In genomic region chr11:32090774-32091370, GRCh38 we compare ENCODE assay signal across 8 cellular contexts. TPM values are rescaled to one million over a fixed set of nuclear protein-coding genes. Genes with fewer than 3 reads are reported as not detected.
DNase-seq lines count a peak whose midpoint lies in the region; ATAC-seq and TF ChIP-seq lines count a peak whose summit lies in the region.

TSS of gene RCN1 (plus strand) at chr11:32091074. CDS start at chr11:32091197, 123 bp downstream.

- H3K27me3 Mint-ChIP-seq in stimulated activated naive B cell treated with anti-CD40 and anti-IgM and Interleukin-4, amounts not matched to agents 10 μg/mL and 1 μg/mL and 100 μg/mL, for 72 hours, result peaks cover 0 to 12% of the 10 kb centered on the region in 2 donors

- ATAC-seq in GM18867 (IDR thresholded peaks at IDR 0.05; ENCODE audit: unreplicated experiment) (peak; percentile 59), HG03095 (IDR thresholded peaks at IDR 0.05; ENCODE audit: unreplicated experiment) (peak; percentile 54), mucosa of descending colon (peak; percentile 87)
- ATAC-seq in stimulated activated naive B cell treated with anti-CD40 and anti-IgM and Interleukin-4, amounts not matched to agents 10 μg/mL and 1 μg/mL and 100 μg/mL, for 72 hours (replicated peaks), result peak; percentile 61 to 71

- no peaks in the 10 kb centered on the region for H3K9me3 ChIP-seq in mucosa of descending colon

- DNase-seq in AG09319 (ENCODE audit: extremely low read depth, low read depth), result peak; percentile 70
- peak; percentile 95 for DNase-seq in NCI-H69 (lab: John Stamatoyannopoulos, UW)
- peak; percentile 50 for DNase-seq in activated T-cell treated with anti-CD3 and anti-CD28 coated beads for 48 hours (ENCODE audit: low read depth)
- peak; percentile 70 to 75 for DNase-seq in erythroblast (lab: John Stamatoyannopoulos, UW)
- DNase-seq in mucosa of descending colon, result peak; percentile 56 to 79 (median 70)
- peak; percentile 44 for DNase-seq in stimulated activated naive B cell treated with anti-CD40 and anti-IgM and Interleukin-4, amounts not matched to agents 10 μg/mL and 1 μg/mL and 100 μg/mL, for 72 hours

- peaks cover 30 to 35% of the 10 kb centered on the region in 2 donors for H3K4me1 Mint-ChIP-seq in stimulated activated naive B cell treated with anti-CD40 and anti-IgM and Interleukin-4, amounts not matched to agents 10 μg/mL and 1 μg/mL and 100 μg/mL, for 72 hours

- H3K4me3 ChIP-seq in mucosa of descending colon, result peak within 1 kb of the TSS; percentile 51

- H3K36me3 ChIP-seq in mucosa of descending colon (ENCODE audit: low read depth), result no peaks in the 10 kb centered on the region

- H3K9me3 Mint-ChIP-seq in stimulated activated naive B cell treated with anti-CD40 and anti-IgM and Interleukin-4, amounts not matched to agents 10 μg/mL and 1 μg/mL and 100 μg/mL, for 72 hours, result no peaks in the 10 kb centered on the region

- H3K4me3 Mint-ChIP-seq in stimulated activated naive B cell treated with anti-CD40 and anti-IgM and Interleukin-4, amounts not matched to agents 10 μg/mL and 1 μg/mL and 100 μg/mL, for 72 hours, result peak within 1 kb of the TSS; percentile 91

- H3K4me1 ChIP-seq in mucosa of descending colon (ENCODE audit: low read depth), result peaks cover 4% of the 10 kb centered on the region

- H3K27ac Mint-ChIP-seq in stimulated activated naive B cell treated with anti-CD40 and anti-IgM and Interleukin-4, amounts not matched to agents 10 μg/mL and 1 μg/mL and 100 μg/mL, for 72 hours, result peak within 1 kb of the TSS; percentile 93

- TF ChIP-seq CTCF in AG09319 (IDR thresholded peaks at IDR 0.05; ENCODE audit: low read depth, low read length) (no peak), mucosa of descending colon (IDR thresholded peaks at IDR 0.05) (no peak)

- no peak for TF ChIP-seq POLR2A in erythroblast (IDR thresholded peaks at IDR 0.05; ENCODE audit: low read length)

- peaks cover 7 to 21% of the 10 kb centered on the region in 2 donors for H3K36me3 Mint-ChIP-seq in stimulated activated naive B cell treated with anti-CD40 and anti-IgM and Interleukin-4, amounts not matched to agents 10 μg/mL and 1 μg/mL and 100 μg/mL, for 72 hours

- intact Hi-C loops in mucosa of descending colon (cut with DNase I, micrococcal nuclease), result no loop called here

RNA-seq across cellular contexts. Expression of gene RCN1, which starts in this region (rescaled TPM):
- total RNA-seq in mucosa of descending colon, result 10 to 100 TPM; 34.2 to 46.4 (median 40.1) TPM

Comparison
In these comparisons a context has a peak if more than half of its experiments do, and no peak if none do; other contexts are left out.
1. Peak in every context shown above with its lines: DNase-seq, ATAC-seq and H3K4me3 ChIP-seq.
2. DNase-seq: peak in every context shown above with its lines; median percentile 95 in NCI-H69; 72 in erythroblast; 70 in AG09319; 70 in mucosa of descending colon; 50 in activated T-cell treated with anti-CD3 and anti-CD28 coated beads for 48 hours; 44 in stimulated activated naive B cell treated with anti-CD40 and anti-IgM and Interleukin-4, amounts not matched to agents 10 μg/mL and 1 μg/mL and 100 μg/mL, for 72 hours.